Comparison of ENCODE assay signal across 8 cellular contexts in genomic region chr12:120710805-120711296, GRCh38. TPM values are rescaled to one million over a fixed set of nuclear protein-coding genes. Genes with fewer than 3 reads are reported as not detected.
A peak's percentile ranks its signal among the peaks of the same experiment; 100 is the strongest.
DNase-seq lines count a peak whose midpoint lies in the region; ATAC-seq and TF ChIP-seq lines count a peak whose summit lies in the region.

No MANE protein-coding gene starts in this region.

- H3K79me2 ChIP-seq in SK-N-SH (ENCODE audit: insufficient read depth): peaks cover 37% of the 10 kb centered on the region

- no peaks in the 10 kb centered on the region for H3K9me2 ChIP-seq in SK-N-SH

- TF ChIP-seq CTCF in SK-N-SH (IDR thresholded peaks at IDR 0.05) (no peak), choroid plexus epithelial cell (conservative IDR thresholded peaks at IDR 0.05; ENCODE audit: low read depth, low read length) (no peak), lower leg skin (IDR thresholded peaks at IDR 0.05) (no peak), thoracic aorta (IDR thresholded peaks at IDR 0.05) (no peak)

- CTCF ChIA-PET in SK-N-SH (lab: Yijun Ruan, JAX): interaction anchor here (0.6 to 5.3 kb wide), 8 partner anchors 11 to 731 kb away, joined by 3 to 67 read pairs (median 5); partner anchors contain the start of genes ACADS, CABP1 and POP5

- TF ChIP-seq RAD21 in SK-N-SH (IDR thresholded peaks at IDR 0.05; ENCODE audit: low read length): no peak

- H3K27me3 ChIP-seq in SK-N-SH (ENCODE audit: insufficient read depth) (no peaks in the 10 kb centered on the region), thoracic aorta (replicated peaks; ENCODE audit: insufficient read depth) (no peaks in the 10 kb centered on the region)

- peaks cover 15% of the 10 kb centered on the region for H3F3A ChIP-seq in SK-N-SH (replicated peaks; ENCODE audit: insufficient read depth)

- no peaks in the 10 kb centered on the region for H4K20me1 ChIP-seq in SK-N-SH (ENCODE audit: insufficient read depth)

- no peak for TF ChIP-seq EP300 in SK-N-SH (IDR thresholded peaks at IDR 0.05; ENCODE audit: borderline replicate concordance in 1 of 2, low read depth in 1 of 2, low read length in 1 of 2)

- H3K36me3 ChIP-seq in SK-N-SH (replicated peaks in 1 of 2; ENCODE audit: control insufficient read depth in 1 of 2, insufficient read depth in 2 of 2, low read length in 1 of 2) (peaks cover 8 to 29% of the 10 kb centered on the region in 2 experiments), thoracic aorta (peaks cover 5% of the 10 kb centered on the region)

- ATAC-seq in HG02973 (IDR thresholded peaks at IDR 0.05; ENCODE audit: unreplicated experiment): peak; percentile 20
- ATAC-seq in thoracic aorta (ENCODE audit: insufficient number of reproducible peaks, low FRiP score, low read depth): no peak

- H3K9me3 ChIP-seq in SK-N-SH (no peaks in the 10 kb centered on the region), thoracic aorta (no peaks in the 10 kb centered on the region)

- intact Hi-C loops in lower leg skin (cut with DNase I; ENCODE audit: low total_unique reads): loop anchor here (5.0 to 10.0 kb wide), 2 partner anchors 64 to 126 kb away; partner anchors contain the start of gene POP5

- peak overlapping the region; percentile 78 to 90 for H3K4me3 ChIP-seq in SK-N-SH (ENCODE audit: low read depth in 2 of 2, low read length in 1 of 2)
- H3K4me3 ChIP-seq in choroid plexus epithelial cell (ENCODE audit: low read depth, low read length): peak overlapping the region; percentile 72
- H3K4me3 ChIP-seq in lower leg skin (ENCODE audit: low read depth, poor library complexity, severe bottlenecking): peak overlapping the region; percentile 74
- peak overlapping the region; percentile 96 for H3K4me3 ChIP-seq in thoracic aorta

- TF ChIP-seq POLR2A in lower leg skin (IDR thresholded peaks at IDR 0.05): no peak

- H2AFZ ChIP-seq in SK-N-SH (ENCODE audit: low read depth): peak overlapping the region; percentile 17; the same call in 1 of the 2 replicates

- H3K4me2 ChIP-seq in SK-N-SH: peak overlapping the region; percentile 82

- H3K27ac ChIP-seq in SK-N-SH (ENCODE audit: low read depth in 2 of 2, low read length in 1 of 2): peak overlapping the region; percentile 63 to 79; a peak in 2 of 4 replicates
- H3K27ac ChIP-seq in thoracic aorta: peak overlapping the region; percentile 55 to 82

- peak overlapping the region; percentile 84 for H3K9ac ChIP-seq in SK-N-SH

- DNase-seq in NCI-H748 (lab: John Stamatoyannopoulos, UW; ENCODE audit: unreplicated experiment) (peak; percentile 47), NCI-H748 treated with DMSO at 0.1 percent for 48 hours (lab: John Stamatoyannopoulos, UW) (no peak), SK-N-SH (peak; percentile 56), choroid plexus epithelial cell (ENCODE audit: low read depth) (no peak), lower leg skin (ENCODE audit: low spot score in 2 of 2) (no peak), thoracic aorta (ENCODE audit: low spot score) (no peak), NCI-H128 (lab: John Stamatoyannopoulos, UW; ENCODE audit: unreplicated experiment) (no peak)

- H3K4me1 ChIP-seq in SK-N-SH (ENCODE audit: control insufficient read depth in 1 of 2, insufficient read depth in 2 of 2, low read depth in 1 of 2, low read length in 1 of 2) (peaks cover 0 to 29% of the 10 kb centered on the region in 2 experiments; a peak in 2 of 4 replicates), thoracic aorta (ENCODE audit: control insufficient read depth in 1 of 2, low read depth in 2 of 2) (peaks cover 9 to 22% of the 10 kb centered on the region in 2 donors)

- POLR2A ChIA-PET in SK-N-SH (lab: Yijun Ruan, JAX): interaction anchor here (0.6 to 2.1 kb wide), 5 partner anchors 11 to 332 kb away, joined by 3 to 8 read pairs (median 6); no protein-coding TSS in a partner anchor

- whole genome bisulfite sequencing in SK-N-SH (ENCODE audit: low lambda C conversion rate): 4% methylated on average over 4 of the region's 31 CpGs
- WGBS in lower leg skin, 2 donors: 0 to 2% methylated on average over 12 to 18 of the region's 31 CpGs

TF ChIP-seq in SK-N-SH, 30 proteins besides CTCF, POLR2A, EP300 and RAD21 (continues in another document):
- no peak for TF ChIP-seq MEF2A (IDR thresholded peaks at IDR 0.05; ENCODE audit: borderline replicate concordance, low read depth)
- TF ChIP-seq YY1 (IDR thresholded peaks at IDR 0.05; ENCODE audit: low read depth): no peak
- TF ChIP-seq FOSL2 (IDR thresholded peaks at IDR 0.05; ENCODE audit: borderline replicate concordance, low read depth): no peak
- TF ChIP-seq, protein P1, sequence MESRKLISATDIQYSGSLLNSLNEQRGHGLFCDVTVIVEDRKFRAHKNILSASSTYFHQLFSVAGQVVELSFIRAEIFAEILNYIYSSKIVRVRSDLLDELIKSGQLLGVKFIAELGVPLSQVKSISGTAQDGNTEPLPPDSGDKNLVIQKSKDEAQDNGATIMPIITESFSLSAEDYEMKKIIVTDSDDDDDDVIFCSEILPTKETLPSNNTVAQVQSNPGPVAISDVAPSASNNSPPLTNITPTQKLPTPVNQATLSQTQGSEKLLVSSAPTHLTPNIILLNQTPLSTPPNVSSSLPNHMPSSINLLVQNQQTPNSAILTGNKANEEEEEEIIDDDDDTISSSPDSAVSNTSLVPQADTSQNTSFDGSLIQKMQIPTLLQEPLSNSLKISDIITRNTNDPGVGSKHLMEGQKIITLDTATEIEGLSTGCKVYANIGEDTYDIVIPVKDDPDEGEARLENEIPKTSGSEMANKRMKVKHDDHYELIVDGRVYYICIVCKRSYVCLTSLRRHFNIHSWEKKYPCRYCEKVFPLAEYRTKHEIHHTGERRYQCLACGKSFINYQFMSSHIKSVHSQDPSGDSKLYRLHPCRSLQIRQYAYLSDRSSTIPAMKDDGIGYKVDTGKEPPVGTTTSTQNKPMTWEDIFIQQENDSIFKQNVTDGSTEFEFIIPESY (IDR thresholded peaks at IDR 0.05; ENCODE audit: borderline replicate concordance, low read depth): no peak
- no peak for TF ChIP-seq POLR2AphosphoS5 (IDR thresholded peaks at IDR 0.05; ENCODE audit: low read depth, low read length)
- TF ChIP-seq EZH2phosphoT487 (IDR thresholded peaks at IDR 0.05; ENCODE audit: borderline replicate concordance, low read depth): no peak
- no peak for TF ChIP-seq TCF12 (IDR thresholded peaks at IDR 0.05)
- no peak for TF ChIP-seq MXI1 (IDR thresholded peaks at IDR 0.05; ENCODE audit: low read depth, low read length)
- TF ChIP-seq RCOR1 (IDR thresholded peaks at IDR 0.05; ENCODE audit: low read length): no peak
- TF ChIP-seq RFX5 (IDR thresholded peaks at IDR 0.05; ENCODE audit: low read length): no peak
- TF ChIP-seq SMC3 (IDR thresholded peaks at IDR 0.05; ENCODE audit: low read depth, low read length): no peak
- TF ChIP-seq, protein P2, sequence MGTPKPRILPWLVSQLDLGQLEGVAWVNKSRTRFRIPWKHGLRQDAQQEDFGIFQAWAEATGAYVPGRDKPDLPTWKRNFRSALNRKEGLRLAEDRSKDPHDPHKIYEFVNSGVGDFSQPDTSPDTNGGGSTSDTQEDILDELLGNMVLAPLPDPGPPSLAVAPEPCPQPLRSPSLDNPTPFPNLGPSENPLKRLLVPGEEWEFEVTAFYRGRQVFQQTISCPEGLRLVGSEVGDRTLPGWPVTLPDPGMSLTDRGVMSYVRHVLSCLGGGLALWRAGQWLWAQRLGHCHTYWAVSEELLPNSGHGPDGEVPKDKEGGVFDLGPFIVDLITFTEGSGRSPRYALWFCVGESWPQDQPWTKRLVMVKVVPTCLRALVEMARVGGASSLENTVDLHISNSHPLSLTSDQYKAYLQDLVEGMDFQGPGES (IDR thresholded peaks at IDR 0.05; ENCODE audit: low read depth, low read length): no peak
- no peak for TF ChIP-seq FOXM1 (IDR thresholded peaks at IDR 0.05; ENCODE audit: low read depth)
- no peak for TF ChIP-seq USF1 (IDR thresholded peaks at IDR 0.05; ENCODE audit: borderline replicate concordance, low read depth)
- no peak for TF ChIP-seq TAF1 (IDR thresholded peaks at IDR 0.05; ENCODE audit: borderline replicate concordance, low read depth, low read length)
- no peak for TF ChIP-seq CHD2 (IDR thresholded peaks at IDR 0.05; ENCODE audit: low read length, partially characterized antibody)
- no peak for TF ChIP-seq MAX (IDR thresholded peaks at IDR 0.05; ENCODE audit: low read depth)

RNA-seq across cellular contexts. Expression of gene UNC119B, which starts 0.6 kb away (rescaled TPM):
- polyA plus RNA-seq in SK-N-SH (2012; rRNA removed): 23.6 and 32.0 TPM in 2 replicates
- 25.3 and 28.0 TPM in 2 replicates for polyA plus RNA-seq in SK-N-SH (2012; cell fraction: cytosol; rRNA removed)
- 23.7 and 28.0 TPM in 2 replicates for polyA plus RNA-seq in SK-N-SH (2012; cell fraction: nucleus; rRNA removed)
- total RNA-seq in lower leg skin (10 to 100 TPM in 3 of 4 donors, 1 to 10 TPM in 1; 5.0 to 20.3 (median 13.9) TPM), thoracic aorta (10 to 100 TPM; 26.0 to 26.8 TPM)

RNA-seq across cellular contexts. Expression of gene ACADS, which starts 14.8 kb away (rescaled TPM):
- 4.5 and 4.9 TPM in 2 replicates for polyA plus RNA-seq in SK-N-SH (2012; rRNA removed)
- polyA plus RNA-seq in SK-N-SH (2012; cell fraction: cytosol; rRNA removed): 1.3 and 2.9 TPM in 2 replicates
- 17.0 and 23.0 TPM in 2 replicates for polyA plus RNA-seq in SK-N-SH (2012; cell fraction: nucleus; rRNA removed)
- 10 to 100 TPM; 21.3 to 37.1 (median 29.1) TPM for total RNA-seq in lower leg skin
- 10 to 100 TPM; 18.3 to 19.6 TPM for total RNA-seq in thoracic aorta

RNA-seq across cellular contexts. Expression of gene MLEC, which starts 23.9 kb away (rescaled TPM):
- 23.4 and 27.8 TPM in 2 replicates for polyA plus RNA-seq in SK-N-SH (2012; rRNA removed)
- polyA plus RNA-seq in SK-N-SH (2012; cell fraction: cytosol; rRNA removed): 32.4 and 33.3 TPM in 2 replicates
- polyA plus RNA-seq in SK-N-SH (2012; cell fraction: nucleus; rRNA removed): 12.2 and 23.2 TPM in 2 replicates
- total RNA-seq in lower leg skin (10 to 100 TPM; 15.4 to 53.3 (median 40.9) TPM), thoracic aorta (10 to 100 TPM; 49.1 to 63.1 TPM)

Comparison
In these comparisons a context has a peak if more than half of its experiments do, and no peak if none do; other contexts are left out.
1. DNase-seq: peak in NCI-H748 (single experiment) and SK-N-SH (single experiment); none in NCI-H748 treated with DMSO at 0.1 percent for 48 hours (single experiment), choroid plexus epithelial cell (single experiment), lower leg skin (0 of 2), thoracic aorta (single experiment) and NCI-H128 (single experiment).
2. Peak in every context shown above with its lines, with median percentiles within 50 percentile points of each other: H3K4me3 ChIP-seq.